8 cellular contexts compared by ENCODE assay signal in genomic region chr10:91798736-91799579, GRCh38. TPM values are rescaled to one million over a fixed set of nuclear protein-coding genes. Genes with fewer than 3 reads are reported as not detected.
A peak's percentile ranks its signal among the peaks of the same experiment; 100 is the strongest.
DNase-seq lines count a peak whose midpoint lies in the region; ATAC-seq, FAIRE-seq and TF ChIP-seq lines count a peak whose summit lies in the region.

No MANE protein-coding gene starts in this region.

- H3K27ac ChIP-seq in A549 (peak overlapping the region; percentile 93 to 97), esophagus squamous epithelium (peak overlapping the region; percentile 98 to 99 (median 98)), tibial artery (peak overlapping the region; percentile 92 to 99)
- peak overlapping the region; percentile 92 for H3K27ac ChIP-seq in naive thymus-derived CD4-positive, alpha-beta T cell (ENCODE audit: low read depth, low read length)

- peaks cover 33% of the 10 kb centered on the region for H3K4me1 ChIP-seq in A549
- peaks cover 10 to 69% (median 50%) of the 10 kb centered on the region in 3 donors for H3K4me1 ChIP-seq in esophagus squamous epithelium
- peaks cover 31 to 39% of the 10 kb centered on the region in 2 donors for H3K4me1 ChIP-seq in naive thymus-derived CD4-positive, alpha-beta T cell (ENCODE audit: control insufficient read depth in 2 of 2, insufficient read depth in 2 of 2, low read length in 2 of 2)
- H3K4me1 ChIP-seq in tibial artery, result peaks cover 0 to 44% (median 31%) of the 10 kb centered on the region in 4 donors

- H3K4me3 Mint-ChIP-seq in naive thymus-derived CD4-positive, alpha-beta T cell, result peak overlapping the region; percentile 95 to 100 (median 98)

- intact Hi-C loops in esophagus squamous epithelium (cut with DNase I), result no loop called here
- intact Hi-C loops in naive thymus-derived CD4-positive, alpha-beta T cell (cut with micrococcal nuclease), result loop anchor here (1.0 to 10.0 kb wide), 22 partner anchors 14 to 1903 kb away; partner anchors contain the start of genes BTAF1 (in 2 of the 2), CEP55 (in 2 of the 2), FRA10AC1 (in 2 of the 2) and HECTD2 (in 2 of the 2)
- intact Hi-C loops in tibial artery (cut with DNase I; ENCODE audit: low total_unique reads), result no loop called here

- TF ChIP-seq EP300 in A549 (IDR thresholded peaks at IDR 0.05), result no peak

- H3K27ac Mint-ChIP-seq in naive thymus-derived CD4-positive, alpha-beta T cell, result peak overlapping the region; percentile 92 to 100 (median 96)

- H3K9me3 ChIP-seq in A549 (no peaks in the 10 kb centered on the region), esophagus squamous epithelium (no peaks in the 10 kb centered on the region), tibial artery (no peaks in the 10 kb centered on the region)
- H3K9me3 ChIP-seq in naive thymus-derived CD4-positive, alpha-beta T cell (ENCODE audit: control insufficient read depth in 2 of 3, low read length in 3 of 3), result no peaks in the 10 kb centered on the region

- no peaks in the 10 kb centered on the region for H3K27me3 Mint-ChIP-seq in naive thymus-derived CD4-positive, alpha-beta T cell

- H3K9me3 Mint-ChIP-seq in naive thymus-derived CD4-positive, alpha-beta T cell, result peaks cover 0 to 7% (median 0%) of the 10 kb centered on the region in 11 donors

- peaks cover 41 to 82% (median 78%) of the 10 kb centered on the region in 7 donors for H3K4me1 Mint-ChIP-seq in naive thymus-derived CD4-positive, alpha-beta T cell

- TF ChIP-seq CTCF in A549 (IDR thresholded peaks at IDR 0.05) (0 out of 3 replicates have a peak, but pooled peaks have one; percentile 11), GM12875 (IDR thresholded peaks at IDR 0.05; ENCODE audit: borderline replicate concordance, insufficient read depth, low read depth, low read length) (no peak), esophagus squamous epithelium (IDR thresholded peaks at IDR 0.05) (no peak), tibial artery (IDR thresholded peaks at IDR 0.05) (no peak)

- peak; percentile 17 to 26 for DNase-seq in A549 (ENCODE audit: low read depth in 1 of 2, low spot score in 1 of 2)
- peak; percentile 32 for DNase-seq in NCI-H510A treated with DMSO at 0.1 percent for 48 hours (lab: John Stamatoyannopoulos, UW)
- DNase-seq in activated CD8-positive, alpha-beta memory T cell treated with anti-CD3 and anti-CD28 coated beads, Interleukin-2, amount 50 U/mL, for 24 hours (ENCODE audit: extremely low read depth), result peak; percentile 2
- no peak for DNase-seq in esophagus squamous epithelium (lab: John Stamatoyannopoulos, UW)
- peak in 7 of 9 donors; percentile 11 to 76 (median 69) for DNase-seq in naive thymus-derived CD4-positive, alpha-beta T cell
- peak; percentile 28 to 70 for DNase-seq in tibial artery

- ATAC-seq in A549 (peak; percentile 21 to 52; a peak in 4 of 6 replicates), HG02798 (IDR thresholded peaks at IDR 0.05; ENCODE audit: poor library complexity, unreplicated experiment) (peak; percentile 25)
- ATAC-seq in naive thymus-derived CD4-positive, alpha-beta T cell, result peak; percentile 70

- H3K27me3 ChIP-seq in esophagus squamous epithelium (no peaks in the 10 kb centered on the region), tibial artery (no peaks in the 10 kb centered on the region)
- H3K27me3 ChIP-seq in naive thymus-derived CD4-positive, alpha-beta T cell (ENCODE audit: control insufficient read depth in 2 of 2, insufficient read depth in 2 of 2, low read length in 2 of 2), result no peaks in the 10 kb centered on the region

- H3K36me3 ChIP-seq in esophagus squamous epithelium, result peaks cover 0 to 13% (median 0%) of the 10 kb centered on the region in 3 donors
- no peaks in the 10 kb centered on the region for H3K36me3 ChIP-seq in naive thymus-derived CD4-positive, alpha-beta T cell (ENCODE audit: control insufficient read depth in 2 of 3, insufficient read depth in 3 of 3, low read length in 3 of 3)
- H3K36me3 ChIP-seq in tibial artery, result no peaks in the 10 kb centered on the region

- H3K4me3 ChIP-seq in A549 (peak overlapping the region; percentile 73), GM12875 (ENCODE audit: low read depth, low read length) (peak overlapping the region; percentile 81), esophagus squamous epithelium (peak overlapping the region; percentile 81 to 99 (median 93)), tibial artery (peak overlapping the region; percentile 90 to 93)
- H3K4me3 ChIP-seq in naive thymus-derived CD4-positive, alpha-beta T cell (ENCODE audit: low read length), result peak overlapping the region; percentile 87

- POLR2A ChIA-PET in A549 (lab: Yijun Ruan, JAX), result interaction anchor here (0.7 to 1.7 kb wide), 13 partner anchors 9 to 207 kb away, joined by 3 to 13 read pairs (median 4); partner anchors contain the start of genes BTAF1 and PPP1R3C
- POLR2A ChIA-PET in naive thymus-derived CD4-positive, alpha-beta T cell (lab: Charles Lee), result interaction anchor here (0.6 to 3.7 kb wide), 13 partner anchors 15 to 792 kb away, joined by 3 to 25 read pairs (median 4); partner anchors contain the start of genes BTAF1, CPEB3, FGFBP3 and MARCHF5

- peaks cover 0 to 19% (median 5%) of the 10 kb centered on the region in 5 donors for H3K36me3 Mint-ChIP-seq in naive thymus-derived CD4-positive, alpha-beta T cell

- WGBS in A549 (ENCODE audit: missing lambda C conversion rate), result 5% methylated on average over 14 of the region's 40 CpGs
- WGBS in esophagus squamous epithelium, 2 donors, result 0% methylated on average over 20 to 22 of the region's 40 CpGs

- no peak for TF ChIP-seq RAD21 in A549 (conservative IDR thresholded peaks at IDR 0.05 in 1 of 2, IDR thresholded peaks at IDR 0.05 in 1 of 2)

- no peak for TF ChIP-seq POLR2A in A549 (IDR thresholded peaks at IDR 0.05; ENCODE audit: low read length)
- peak in 1 of 4 donors; percentile 9 for TF ChIP-seq POLR2A in esophagus squamous epithelium (IDR thresholded peaks at IDR 0.05)

- peak overlapping the region; percentile 93 for H3K4me2 ChIP-seq in A549

- CTCF ChIA-PET in A549 (lab: Yijun Ruan, JAX), result interaction anchor here (1.0 to 1.1 kb wide), 3 partner anchors 18 to 306 kb away, joined by 3 to 4 read pairs (median 4); no protein-coding TSS in a partner anchor
- CTCF ChIA-PET in naive thymus-derived CD4-positive, alpha-beta T cell (lab: Charles Lee), result interaction anchor here (1.4 to 2.1 kb wide), 2 partner anchors 40 to 109 kb away, joined by 3 to 7 read pairs; no protein-coding TSS in a partner anchor

- FAIRE-seq in A549 (lab: Jason Lieb, UNC), result no peak

TF ChIP-seq in A549, 52 proteins besides CTCF, POLR2A, EP300 and RAD21:
- no peak for TF ChIP-seq CBX8 (IDR thresholded peaks at IDR 0.05)
- TF ChIP-seq PHF8 (IDR thresholded peaks at IDR 0.05; ENCODE audit: borderline replicate concordance, low read depth), result peak; percentile 10; the same call in 1 of the 2 replicates

RNA-seq across cellular contexts. Expression of gene TNKS2, which starts 0.7 kb away (rescaled TPM):
- polyA plus RNA-seq in A549 (2011; rRNA removed), result 40.4 and 45.3 TPM in 2 replicates
- polyA plus RNA-seq in A549 (2012; cell fraction: cytosol; rRNA removed), result 7.0 and 8.7 TPM in 2 replicates
- polyA plus RNA-seq in A549 (2012; cell fraction: nucleus; rRNA removed), result 6.7 and 9.6 TPM in 2 replicates
- 19.2 to 20.8 TPM (median 20.6 TPM) in 3 replicates for polyA plus RNA-seq in A549 (2017; fragmentation: RNase III; extraction: RNeasy Plus Mini Kit Qiagen cat#74134 plus additional on column Dnase treatment)
- polyA minus RNA-seq in A549 (2011; rRNA and poly(A)+ RNA removed), result 36.7 and 37.8 TPM in 2 replicates
- total RNA-seq in esophagus squamous epithelium, result 10 to 100 TPM; 33.1 to 43.5 (median 39.2) TPM
- total RNA-seq in naive thymus-derived CD4-positive, alpha-beta T cell, result 10 to 100 TPM; 35.0 to 57.3 (median 41.5) TPM
- 10 to 100 TPM; 15.8 to 23.7 TPM for polyA plus RNA-seq in naive thymus-derived CD4-positive, alpha-beta T cell

Comparison
In these comparisons a context has a peak if more than half of its experiments do, and no peak if none do; other contexts are left out.
1. intact Hi-C loops: an anchor here in naive thymus-derived CD4-positive, alpha-beta T cell (1.0 to 10.0 kb wide); none called in esophagus squamous epithelium and tibial artery.